ENCODE assay signal across 8 cellular contexts in genomic region chr4:3942569-3942971, GRCh38.
DNase-seq lines count a peak whose midpoint lies in the region; ATAC-seq and TF ChIP-seq lines count a peak whose summit lies in the region.
"Not testable (repeated sequence)": the region's sequence is repeated elsewhere in the genome, so short reads cannot be mapped to it uniquely, and the experiment has no call there.

No MANE protein-coding gene starts in this region.

- not testable (repeated sequence) for H3K27ac Mint-ChIP-seq in HFFc6; activated naive CD8-positive, alpha-beta T cell treated with anti-CD3 and anti-CD28 coated beads, Interleukin-2, amount 50 U/mL, for 24 hours

- H3K4me1 Mint-ChIP-seq in HFFc6 (ENCODE audit: low read depth), result peaks cover 20% of the 10 kb centered on the region
- not testable (repeated sequence) for H3K4me1 Mint-ChIP-seq in activated naive CD8-positive, alpha-beta T cell treated with anti-CD3 and anti-CD28 coated beads, Interleukin-2, amount 50 U/mL, for 24 hours

- not testable (repeated sequence) for H3K9me3 ChIP-seq in mucosa of descending colon

- not testable (repeated sequence) for H3K36me3 Mint-ChIP-seq in HFFc6 (ENCODE audit: low read depth); activated naive CD8-positive, alpha-beta T cell treated with anti-CD3 and anti-CD28 coated beads, Interleukin-2, amount 50 U/mL, for 24 hours (ENCODE audit: low read depth)

- not testable (repeated sequence) for H3K27me3 Mint-ChIP-seq in HFFc6 (ENCODE audit: insufficient read depth); activated naive CD8-positive, alpha-beta T cell treated with anti-CD3 and anti-CD28 coated beads, Interleukin-2, amount 50 U/mL, for 24 hours

- not testable (repeated sequence) for ATAC-seq in activated naive CD8-positive, alpha-beta T cell treated with anti-CD3 and anti-CD28 coated beads, Interleukin-2, amount 50 U/mL, for 24 hours; mucosa of descending colon

- DNase-seq in CD1c-positive myeloid dendritic cell (ENCODE audit: extremely low spot score), result peak; percentile 48
- DNase-seq in HFFc6, result peak; percentile 51
- peak; percentile 7 for DNase-seq in NCI-H226
- peak; percentile 39 for DNase-seq in T-helper 9 cell
- peak; percentile 44 for DNase-seq in activated naive CD8-positive, alpha-beta T cell treated with anti-CD3 and anti-CD28 coated beads, Interleukin-2, amount 50 U/mL, for 24 hours
- DNase-seq in foreskin fibroblast, result peak in 1 of 2 donors; percentile 67
- DNase-seq in mucosa of descending colon, result peak; percentile 60 to 82 (median 80)
- DNase-seq in stimulated activated CD8-positive, alpha-beta memory T cell treated with anti-CD3 and anti-CD28 coated beads, Interleukin-4, amount 100 ng/mL, for 24 hours (ENCODE audit: low read depth), result peak; percentile 40

- intact Hi-C loops in mucosa of descending colon (cut with DNase I, micrococcal nuclease), result not testable (repeated sequence)

- TF ChIP-seq CTCF in HFFc6 (IDR thresholded peaks at IDR 0.05) (peak; percentile 80), foreskin fibroblast (IDR thresholded peaks at IDR 0.05; ENCODE audit: low read depth, low read length) (peak; percentile 42), mucosa of descending colon (IDR thresholded peaks at IDR 0.05) (peak; percentile 36)

- not testable (repeated sequence) for H3K36me3 ChIP-seq in mucosa of descending colon (ENCODE audit: low read depth)

- H3K4me3 Mint-ChIP-seq in HFFc6; activated naive CD8-positive, alpha-beta T cell treated with anti-CD3 and anti-CD28 coated beads, Interleukin-2, amount 50 U/mL, for 24 hours: not testable (repeated sequence)

- H3K4me3 ChIP-seq in foreskin fibroblast (ENCODE audit: low read depth in 1 of 2, low read length in 2 of 2); mucosa of descending colon: not testable (repeated sequence)

- not testable (repeated sequence) for H3K9me3 Mint-ChIP-seq in HFFc6; activated naive CD8-positive, alpha-beta T cell treated with anti-CD3 and anti-CD28 coated beads, Interleukin-2, amount 50 U/mL, for 24 hours

- H3K4me1 ChIP-seq in mucosa of descending colon (ENCODE audit: low read depth), result not testable (repeated sequence)
